Comparison of ENCODE assay signal across 8 cellular contexts in the genomic region with DNA sequence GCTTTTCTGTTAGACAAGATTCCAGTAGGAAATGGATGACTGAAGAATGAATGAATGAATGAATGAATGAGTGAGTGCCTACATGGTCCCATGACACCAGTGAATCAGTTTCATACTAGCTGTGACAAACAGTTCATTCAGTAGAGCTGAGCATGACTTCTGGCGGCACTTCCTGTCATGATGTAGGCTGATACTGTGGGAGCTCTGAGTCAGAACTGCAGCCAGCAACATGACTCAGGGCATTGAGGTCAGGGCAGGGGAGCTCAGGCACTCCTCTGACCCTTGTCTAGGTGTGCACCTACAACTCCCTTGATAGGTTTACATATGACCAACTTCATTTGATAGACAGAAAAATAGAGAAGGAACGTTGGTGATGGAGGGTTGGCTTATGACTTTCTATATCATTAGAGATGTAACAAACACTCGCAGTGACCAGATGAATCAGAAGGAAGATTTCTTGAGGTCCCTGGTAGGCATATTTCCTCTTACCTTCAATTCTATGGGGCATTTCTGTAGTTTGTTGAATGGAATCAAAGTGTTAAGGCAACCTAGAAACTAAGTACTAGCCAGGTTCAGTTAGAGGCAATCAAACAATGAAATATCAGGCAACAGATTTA.
DNase-seq lines count a peak whose midpoint lies in the region; ATAC-seq, FAIRE-seq and TF ChIP-seq lines count a peak whose summit lies in the region.

No MANE protein-coding gene starts in this region.

- H2BK12ac ChIP-seq in mesenchymal stem cell (ENCODE audit: low read length in 2 of 2) = no peak overlapping the region

- no peak overlapping the region for H2BK15ac ChIP-seq in mesenchymal stem cell (ENCODE audit: low read depth, poor library complexity, severe bottlenecking)

- POLR2A ChIA-PET in A549 (lab: Yijun Ruan, JAX) = interaction anchor here (0.7 to 1.5 kb wide), 7 partner anchors 11 to 480 kb away, joined by 3 to 17 read pairs (median 4); partner anchors contain the start of genes ARHGAP5 and DTD2

- ATAC-seq in A549 = peak; percentile 94 to 97
- peak; percentile 98 for ATAC-seq in GM19043 (IDR thresholded peaks at IDR 0.05; ENCODE audit: low read depth, unreplicated experiment)
- peak; percentile 97 for ATAC-seq in HG03139 (IDR thresholded peaks at IDR 0.05; ENCODE audit: unreplicated experiment)
- peak; percentile 94 for ATAC-seq in T-helper 17 cell
- peak; percentile 100 for ATAC-seq in stimulated activated naive CD8-positive, alpha-beta T cell treated with anti-CD3 and anti-CD28 coated beads, Interleukin-15, amount 100 ng/mL, for 72 hours

- TF ChIP-seq RAD21 in A549 (conservative IDR thresholded peaks at IDR 0.05 in 1 of 2, IDR thresholded peaks at IDR 0.05 in 1 of 2) = peak; percentile 19 to 40; a peak in 2 of 5 replicates

- H3K4me1 ChIP-seq in A549 (peaks cover 76% of the 10 kb centered on the region), mesenchymal stem cell (ENCODE audit: control insufficient read depth, insufficient read depth, low read depth, low read length) (peaks cover 2% of the 10 kb centered on the region), testis (peaks cover 9% of the 10 kb centered on the region)

- no peak overlapping the region for H3K18ac ChIP-seq in mesenchymal stem cell (ENCODE audit: low read depth in 1 of 2, low read length in 2 of 2)

- H2BK5ac ChIP-seq in mesenchymal stem cell (ENCODE audit: low read depth, low read length, poor library complexity, severe bottlenecking) = no peak overlapping the region

- intact Hi-C loops in testis (cut with DNase I; ENCODE audit: low total_unique reads) = loop anchor here (10.0 kb wide), 1 partner anchor 317 kb away; no protein-coding TSS in a partner anchor

- no peak overlapping the region for H2AFZ ChIP-seq in mesenchymal stem cell (ENCODE audit: low read depth, low read length)

- TF ChIP-seq CTCF in A549 (IDR thresholded peaks at IDR 0.05) (no peak), astrocyte of the spinal cord (IDR thresholded peaks at IDR 0.05; ENCODE audit: low read depth, low read length) (no peak), testis (IDR thresholded peaks at IDR 0.05) (no peak)

- no peaks in the 10 kb centered on the region for H3K27me3 Mint-ChIP-seq in T-helper 17 cell
- H3K27me3 Mint-ChIP-seq in stimulated activated naive CD8-positive, alpha-beta T cell treated with anti-CD3 and anti-CD28 coated beads, Interleukin-15, amount 100 ng/mL, for 72 hours = no peaks in the 10 kb centered on the region

- peak overlapping the region; percentile 75 for H3K27ac Mint-ChIP-seq in T-helper 17 cell
- no peak overlapping the region for H3K27ac Mint-ChIP-seq in stimulated activated naive CD8-positive, alpha-beta T cell treated with anti-CD3 and anti-CD28 coated beads, Interleukin-15, amount 100 ng/mL, for 72 hours

- no peak for TF ChIP-seq POLR2A in A549 (IDR thresholded peaks at IDR 0.05; ENCODE audit: low read length)
- no peak for TF ChIP-seq POLR2A in testis (IDR thresholded peaks at IDR 0.05)

- H3K4me1 Mint-ChIP-seq in T-helper 17 cell = peaks cover 22% of the 10 kb centered on the region
- peaks cover 8% of the 10 kb centered on the region for H3K4me1 Mint-ChIP-seq in stimulated activated naive CD8-positive, alpha-beta T cell treated with anti-CD3 and anti-CD28 coated beads, Interleukin-15, amount 100 ng/mL, for 72 hours

- no peaks in the 10 kb centered on the region for H3K79me1 ChIP-seq in mesenchymal stem cell (replicated peaks; ENCODE audit: low read length, poor library complexity, severe bottlenecking)

- no peak overlapping the region for H4K8ac ChIP-seq in mesenchymal stem cell (ENCODE audit: low read length)

- peak; percentile 89 for FAIRE-seq in A549 (lab: Jason Lieb, UNC)

- no peaks in the 10 kb centered on the region for H3K27me3 ChIP-seq in mesenchymal stem cell (ENCODE audit: control insufficient read depth in 1 of 2, insufficient read depth in 1 of 2, low read length in 2 of 2)
- H3K27me3 ChIP-seq in testis = no peaks in the 10 kb centered on the region

- H3K4me3 ChIP-seq in A549 = no peak overlapping the region
- no peak overlapping the region for H3K4me3 ChIP-seq in astrocyte of the spinal cord (ENCODE audit: low read depth, low read length)
- no peak overlapping the region for H3K4me3 ChIP-seq in mesenchymal stem cell (ENCODE audit: insufficient read depth in 1 of 2, low read depth in 1 of 2, low read length in 2 of 2)
- no peak overlapping the region for H3K4me3 ChIP-seq in testis

- H2AK5ac ChIP-seq in mesenchymal stem cell (ENCODE audit: low read length, severe bottlenecking) = no peak overlapping the region

- H4K91ac ChIP-seq in mesenchymal stem cell (ENCODE audit: low read length) = no peak overlapping the region

- H3K9me3 Mint-ChIP-seq in stimulated activated naive CD8-positive, alpha-beta T cell treated with anti-CD3 and anti-CD28 coated beads, Interleukin-15, amount 100 ng/mL, for 72 hours = no peaks in the 10 kb centered on the region

- H3K36me3 ChIP-seq in mesenchymal stem cell (ENCODE audit: control insufficient read depth in 1 of 2, insufficient read depth in 2 of 2, low read depth in 1 of 2, low read length in 2 of 2) (no peaks in the 10 kb centered on the region), testis (ENCODE audit: low read depth, missing control alignments) (no peaks in the 10 kb centered on the region)

- H3K14ac ChIP-seq in mesenchymal stem cell (ENCODE audit: low read length in 2 of 2) = no peak overlapping the region

- no peak overlapping the region for H3K4me3 Mint-ChIP-seq in T-helper 17 cell
- no peak overlapping the region for H3K4me3 Mint-ChIP-seq in stimulated activated naive CD8-positive, alpha-beta T cell treated with anti-CD3 and anti-CD28 coated beads, Interleukin-15, amount 100 ng/mL, for 72 hours

- H2BK120ac ChIP-seq in mesenchymal stem cell (ENCODE audit: low read depth, low read length) = no peak overlapping the region

- H3K9me3 ChIP-seq in A549 (no peaks in the 10 kb centered on the region), T-helper 17 cell (ENCODE audit: control insufficient read depth, low read length, poor library complexity, severe bottlenecking) (no peaks in the 10 kb centered on the region), mesenchymal stem cell (ENCODE audit: control insufficient read depth, low read length) (no peaks in the 10 kb centered on the region), testis (no peaks in the 10 kb centered on the region)

- WGBS in A549 (ENCODE audit: missing lambda C conversion rate) = 0% methylated on average over 3 of the region's 3 CpGs
- 38% methylated on average over 3 of the region's 3 CpGs for WGBS in mesenchymal stem cell
- 89 to 91% methylated on average over 3 of the region's 3 CpGs for WGBS in testis, 2 donors

- peak overlapping the region; percentile 45 for H3K9ac ChIP-seq in mesenchymal stem cell (ENCODE audit: low read length)

- H3K4ac ChIP-seq in mesenchymal stem cell (ENCODE audit: low read depth in 1 of 2, low read length in 2 of 2) = no peak overlapping the region

- in situ Hi-C loops in astrocyte of the spinal cord (cut with HindIII; ENCODE audit: low sequenced_read_pairs) = no loop called here

- H3K27ac ChIP-seq in A549 (peak overlapping the region; percentile 82 to 89), mesenchymal stem cell (ENCODE audit: low read length, poor library complexity, severe bottlenecking) (no peak overlapping the region), testis (no peak overlapping the region)

- CTCF ChIA-PET in A549 (lab: Yijun Ruan, JAX) = interaction anchor here (0.6 to 1.1 kb wide), 4 partner anchors 11 to 136 kb away, joined by 3 to 5 read pairs (median 3); no protein-coding TSS in a partner anchor

- TF ChIP-seq EP300 in A549 (IDR thresholded peaks at IDR 0.05) = peak; percentile 35 to 55; a peak in 1 of 5 replicates

- no peak overlapping the region for H3K23ac ChIP-seq in mesenchymal stem cell (ENCODE audit: low read length in 2 of 2)

- DNase-seq in A549 (ENCODE audit: low read depth in 1 of 2, low spot score in 1 of 2) (peak; percentile 75 to 96), T-helper 17 cell (peak in 1 of 3 donors; percentile 17), astrocyte of the spinal cord (ENCODE audit: low read depth, low spot score) (peak; percentile 69), mesenchymal stem cell (peak; percentile 90), testis (no peak)
- DNase-seq in stimulated activated naive CD8-positive, alpha-beta T cell treated with anti-CD3 and anti-CD28 coated beads, Interleukin-15, amount 100 ng/mL, for 72 hours = peak; percentile 48 to 79

- no peaks in the 10 kb centered on the region for H3K36me3 Mint-ChIP-seq in T-helper 17 cell (ENCODE audit: low read depth)

- H3K4me2 ChIP-seq in A549 (peak overlapping the region; percentile 42), mesenchymal stem cell (ENCODE audit: low read length, poor library complexity, severe bottlenecking) (no peak overlapping the region)

TF ChIP-seq in A549, 52 proteins besides CTCF, POLR2A, EP300 and RAD21 (continues in another document):
- TF ChIP-seq JUN (IDR thresholded peaks at IDR 0.05) (peak; percentile 47 to 48; a peak in 1 of 5 replicates), HOXB5 (CRISPR knock-in tag; IDR thresholded peaks at IDR 0.05) (0 out of 2 replicates have a peak, but pooled peaks have one; percentile 3), FOSL2 (IDR thresholded peaks at IDR 0.05) (peak; percentile 86), FOSL2 (CRISPR knock-in tag; IDR thresholded peaks at IDR 0.05) (peak; percentile 96), HDAC2 (IDR thresholded peaks at IDR 0.05) (no peak), RCOR1 (IDR thresholded peaks at IDR 0.05; ENCODE audit: low read depth, low read length) (no peak), JUNB (IDR thresholded peaks at IDR 0.05) (peak; percentile 72), GATA3 (IDR thresholded peaks at IDR 0.05; ENCODE audit: borderline replicate concordance) (peak; percentile 73), MAFK (IDR thresholded peaks at IDR 0.05; ENCODE audit: partially characterized antibody) (peak; percentile 93)
- TF ChIP-seq, protein P1, sequence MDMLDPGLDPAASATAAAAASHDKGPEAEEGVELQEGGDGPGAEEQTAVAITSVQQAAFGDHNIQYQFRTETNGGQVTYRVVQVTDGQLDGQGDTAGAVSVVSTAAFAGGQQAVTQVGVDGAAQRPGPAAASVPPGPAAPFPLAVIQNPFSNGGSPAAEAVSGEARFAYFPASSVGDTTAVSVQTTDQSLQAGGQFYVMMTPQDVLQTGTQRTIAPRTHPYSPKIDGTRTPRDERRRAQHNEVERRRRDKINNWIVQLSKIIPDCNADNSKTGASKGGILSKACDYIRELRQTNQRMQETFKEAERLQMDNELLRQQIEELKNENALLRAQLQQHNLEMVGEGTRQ (IDR thresholded peaks at IDR 0.05) = peak; percentile 45
- TF ChIP-seq, protein P2, sequence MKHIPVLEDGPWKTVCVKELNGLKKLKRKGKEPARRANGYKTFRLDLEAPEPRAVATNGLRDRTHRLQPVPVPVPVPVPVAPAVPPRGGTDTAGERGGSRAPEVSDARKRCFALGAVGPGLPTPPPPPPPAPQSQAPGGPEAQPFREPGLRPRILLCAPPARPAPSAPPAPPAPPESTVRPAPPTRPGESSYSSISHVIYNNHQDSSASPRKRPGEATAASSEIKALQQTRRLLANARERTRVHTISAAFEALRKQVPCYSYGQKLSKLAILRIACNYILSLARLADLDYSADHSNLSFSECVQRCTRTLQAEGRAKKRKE (CRISPR knock-in tag; IDR thresholded peaks at IDR 0.05; ENCODE audit: low read depth) = peak; percentile 63; the same call in 1 of the 2 replicates

Comparison
In these comparisons a context has a peak if more than half of its experiments do, and no peak if none do; other contexts are left out.
1. H3K27ac ChIP-seq: peak in A549 (2 of 2); none in mesenchymal stem cell (single experiment) and testis (0 of 2).
2. Peak in every context shown above with its lines, with median percentiles within 50 percentile points of each other: ATAC-seq.